Comparison of ENCODE assay signal across 12 cellular contexts in genomic region chr20:37343994-37344355, GRCh38. TPM values are rescaled to one million over a fixed set of nuclear protein-coding genes. Genes with fewer than 3 reads are reported as not detected.
DNase-seq lines count a peak whose midpoint lies in the region; ATAC-seq, FAIRE-seq and TF ChIP-seq lines count a peak whose summit lies in the region.
"Had no signal": no experiment of that assay in that cellular context is flagged by ENCODE, and none has a peak within 500 bp of the region (broad histone marks: within the 10 kb centered on the region; RNA-seq: fewer than 3 reads in every experiment).

No MANE protein-coding gene starts in this region.

- H3K79me2 ChIP-seq in K562 (ENCODE audit: control insufficient read depth, insufficient read depth, low read length) = no peaks in the 10 kb centered on the region

- H4K20me1 ChIP-seq in K562 (replicated peaks; ENCODE audit: control insufficient read depth, insufficient read depth, low read length) = no peaks in the 10 kb centered on the region

- H3K4me1 Mint-ChIP-seq in activated CD8-positive, alpha-beta T cell treated with anti-CD3 and anti-CD28 coated beads, Interleukin-2, amount 10 ng/mL, durations not matched to agents 7 days and 5 days (ENCODE audit: low read depth) = peaks cover 36% of the 10 kb centered on the region
- peaks cover 21% of the 10 kb centered on the region for H3K4me1 Mint-ChIP-seq in activated CD8-positive, alpha-beta T cell treated with anti-CD3 and anti-CD28 coated beads for 36 hours (ENCODE audit: low read depth)
- peaks cover 51% of the 10 kb centered on the region for H3K4me1 Mint-ChIP-seq in type B pancreatic cell (ENCODE audit: unreplicated experiment)

- H3K27ac ChIP-seq in K562 (ENCODE audit: extremely low read depth, low read depth, low read length) (no peak overlapping the region), adrenal gland (no peak overlapping the region)

- H3K4me1 ChIP-seq in K562 (replicated peaks in 1 of 2; ENCODE audit: control insufficient read depth in 2 of 2, insufficient read depth in 2 of 2, low read length in 2 of 2) = peaks cover 2 to 20% of the 10 kb centered on the region in 2 experiments; a peak in 3 of 5 replicates
- peaks cover 55% of the 10 kb centered on the region for H3K4me1 ChIP-seq in mucosa of stomach (ENCODE audit: control insufficient read depth, insufficient read depth, low read length)
- peaks cover 0 to 28% of the 10 kb centered on the region in 2 donors for H3K4me1 ChIP-seq in adrenal gland (replicated peaks in 1 of 2)

- TF ChIP-seq CTCF in activated CD8-positive, alpha-beta T cell treated with anti-CD3 and anti-CD28 coated beads for 36 hours (IDR thresholded peaks at IDR 0.05) = no peak
- TF ChIP-seq CTCF in K562 (IDR thresholded peaks at IDR 0.05 in 2 of 3, conservative IDR thresholded peaks at IDR 0.05 in 1 of 3; ENCODE audit: insufficient read depth in 2 of 3, low read depth in 1 of 3, low read length in 3 of 3) (no peak), type B pancreatic cell (conservative IDR thresholded peaks at IDR 0.05) (no peak), adrenal gland (IDR thresholded peaks at IDR 0.05) (no peak)

- H3K9me1 ChIP-seq in K562 (ENCODE audit: control insufficient read depth, insufficient read depth, low read length) = no peaks in the 10 kb centered on the region

- no TSS peak for BruUV-seq in K562 (replicated peaks; lab: Mats Ljungman, UMichigan)

- no peak overlapping the region for H3K4me3 Mint-ChIP-seq in activated CD8-positive, alpha-beta T cell treated with anti-CD3 and anti-CD28 coated beads, Interleukin-2, amount 10 ng/mL, durations not matched to agents 7 days and 5 days
- no peak overlapping the region for H3K4me3 Mint-ChIP-seq in activated CD8-positive, alpha-beta T cell treated with anti-CD3 and anti-CD28 coated beads for 36 hours
- peak overlapping the region; percentile 86 for H3K4me3 Mint-ChIP-seq in type B pancreatic cell
- H3K4me3 Mint-ChIP-seq: stimulated activated naive CD8-positive, alpha-beta T cell treated with anti-CD3 and anti-CD28 coated beads, Interleukin-15, Interleukin-2, amounts not matched to agents 100 ng/mL and 50 ng/mL, for 24 hours had no signal

- FAIRE-seq in K562 (lab: Jason Lieb, UNC) = peak; percentile 57

- no peaks in the 10 kb centered on the region for H3K36me3 Mint-ChIP-seq in activated CD8-positive, alpha-beta T cell treated with anti-CD3 and anti-CD28 coated beads, Interleukin-2, amount 10 ng/mL, durations not matched to agents 7 days and 5 days (ENCODE audit: low read depth)
- H3K36me3 Mint-ChIP-seq in activated CD8-positive, alpha-beta T cell treated with anti-CD3 and anti-CD28 coated beads for 36 hours (ENCODE audit: low read depth) = no peaks in the 10 kb centered on the region
- peaks cover 8% of the 10 kb centered on the region for H3K36me3 Mint-ChIP-seq in type B pancreatic cell
- H3K36me3 Mint-ChIP-seq: activated naive CD4-positive, alpha-beta T cell treated with anti-CD3 and anti-CD28 coated beads, Interleukin-2, amount 50 U/mL, for 72 hours had no signal

- H3K27ac Mint-ChIP-seq in activated CD8-positive, alpha-beta T cell treated with anti-CD3 and anti-CD28 coated beads, Interleukin-2, amount 10 ng/mL, durations not matched to agents 7 days and 5 days = peak overlapping the region; percentile 72
- H3K27ac Mint-ChIP-seq in activated CD8-positive, alpha-beta T cell treated with anti-CD3 and anti-CD28 coated beads for 36 hours = no peak overlapping the region
- peak overlapping the region; percentile 92 for H3K27ac Mint-ChIP-seq in type B pancreatic cell
- H3K27ac Mint-ChIP-seq: activated naive CD4-positive, alpha-beta T cell treated with anti-CD3 and anti-CD28 coated beads, Interleukin-2, amount 50 U/mL, for 72 hours; stimulated activated naive CD8-positive, alpha-beta T cell treated with anti-CD3 and anti-CD28 coated beads, Interleukin-15, Interleukin-2, amounts not matched to agents 100 ng/mL and 50 ng/mL, for 24 hours had no signal

- H3K9me3 ChIP-seq in K562 (replicated peaks; ENCODE audit: control insufficient read depth, insufficient read depth, low read depth, low read length) = no peaks in the 10 kb centered on the region
- H3K9me3 ChIP-seq in mucosa of stomach (ENCODE audit: control insufficient read depth, low read length) = no peaks in the 10 kb centered on the region
- no peaks in the 10 kb centered on the region for H3K9me3 ChIP-seq in adrenal gland (replicated peaks in 1 of 3)
- no peaks in the 10 kb centered on the region for H3K9me3 ChIP-seq in MG63

- no peaks in the 10 kb centered on the region for H3K27me3 Mint-ChIP-seq in activated CD8-positive, alpha-beta T cell treated with anti-CD3 and anti-CD28 coated beads, Interleukin-2, amount 10 ng/mL, durations not matched to agents 7 days and 5 days (ENCODE audit: low read depth)
- no peaks in the 10 kb centered on the region for H3K27me3 Mint-ChIP-seq in activated CD8-positive, alpha-beta T cell treated with anti-CD3 and anti-CD28 coated beads for 36 hours
- no peaks in the 10 kb centered on the region for H3K27me3 Mint-ChIP-seq in type B pancreatic cell
- H3K27me3 Mint-ChIP-seq: stimulated activated naive CD8-positive, alpha-beta T cell treated with anti-CD3 and anti-CD28 coated beads, Interleukin-15, Interleukin-2, amounts not matched to agents 100 ng/mL and 50 ng/mL, for 24 hours had no signal

- TF ChIP-seq EP300 in K562 (IDR thresholded peaks at IDR 0.05; ENCODE audit: low read length) = no peak

- in situ Hi-C loops in K562 (cut with MboI) = no loop called here

- TF ChIP-seq POLR2A in K562 (conservative IDR thresholded peaks at IDR 0.05) (no peak), adrenal gland (IDR thresholded peaks at IDR 0.05) (no peak)

- H3K9ac ChIP-seq in K562 (ENCODE audit: insufficient read depth in 1 of 2, low read depth in 2 of 2, low read length in 2 of 2) (no peak overlapping the region; a peak in 1 of 4 replicates), mucosa of stomach (ENCODE audit: low read length) (peak overlapping the region; percentile 93)

- intact Hi-C loops in activated CD8-positive, alpha-beta T cell treated with anti-CD3 and anti-CD28 coated beads for 36 hours (cut with micrococcal nuclease) = no loop called here
- intact Hi-C loops in K562 (cut with micrococcal nuclease) = no loop called here
- intact Hi-C loops in adrenal gland (cut with DNase I) = no loop called here

- TF ChIP-seq RAD21 in K562 (CRISPR knock-in tag; conservative IDR thresholded peaks at IDR 0.05 in 1 of 2, IDR thresholded peaks at IDR 0.05 in 1 of 2) = no peak

- no peaks in the 10 kb centered on the region for H3K9me3 Mint-ChIP-seq in activated CD8-positive, alpha-beta T cell treated with anti-CD3 and anti-CD28 coated beads, Interleukin-2, amount 10 ng/mL, durations not matched to agents 7 days and 5 days (ENCODE audit: insufficient read depth)
- H3K9me3 Mint-ChIP-seq in activated CD8-positive, alpha-beta T cell treated with anti-CD3 and anti-CD28 coated beads for 36 hours = no peaks in the 10 kb centered on the region
- no peaks in the 10 kb centered on the region for H3K9me3 Mint-ChIP-seq in type B pancreatic cell
- H3K9me3 Mint-ChIP-seq: activated naive CD4-positive, alpha-beta T cell treated with anti-CD3 and anti-CD28 coated beads, Interleukin-2, amount 50 U/mL, for 72 hours; stimulated activated naive CD8-positive, alpha-beta T cell treated with anti-CD3 and anti-CD28 coated beads, Interleukin-15, Interleukin-2, amounts not matched to agents 100 ng/mL and 50 ng/mL, for 24 hours had no signal

- WGBS in K562 (ENCODE audit: insufficient coverage, low coverage, missing lambda C conversion rate) = 27% methylated on average over 4 of the region's 4 CpGs
- WGBS in adrenal gland, 4 donors = 89 to 94% (median 93%) methylated on average over 4 of the region's 4 CpGs

- ATAC-seq in activated CD8-positive, alpha-beta T cell treated with anti-CD3 and anti-CD28 coated beads, Interleukin-2, amount 10 ng/mL, durations not matched to agents 7 days and 5 days = no peak
- no peak for ATAC-seq in activated CD8-positive, alpha-beta T cell treated with anti-CD3 and anti-CD28 coated beads for 36 hours
- no peak for ATAC-seq in K562
- ATAC-seq: activated naive CD4-positive, alpha-beta T cell treated with anti-CD3 and anti-CD28 coated beads, Interleukin-2, amount 50 U/mL, for 72 hours had no signal

- no peak overlapping the region for H3K4me3 ChIP-seq in K562
- H3K4me3 ChIP-seq in mucosa of stomach (ENCODE audit: low read length) = peak overlapping the region; percentile 45
- H3K4me3 ChIP-seq in adrenal gland = no peak overlapping the region
- H3K4me3 ChIP-seq in MG63 = no peak overlapping the region

- H3K27me3 ChIP-seq in K562 (ENCODE audit: control insufficient read depth in 2 of 2, insufficient read depth in 2 of 2, low read length in 2 of 2) (no peaks in the 10 kb centered on the region), mucosa of stomach (ENCODE audit: control insufficient read depth, insufficient read depth, low read length) (no peaks in the 10 kb centered on the region), adrenal gland (no peaks in the 10 kb centered on the region), MG63 (no peaks in the 10 kb centered on the region)

- H3K36me3 ChIP-seq in K562 (ENCODE audit: control insufficient read depth, insufficient read depth, low read length) = no peaks in the 10 kb centered on the region
- peaks cover 7% of the 10 kb centered on the region for H3K36me3 ChIP-seq in mucosa of stomach (ENCODE audit: control insufficient read depth, insufficient read depth, low read length)
- H3K36me3 ChIP-seq in adrenal gland (replicated peaks in 1 of 2) = no peaks in the 10 kb centered on the region
- H3K36me3 ChIP-seq in MG63 = peaks cover 14% of the 10 kb centered on the region

- H2AFZ ChIP-seq in K562 (ENCODE audit: low read depth, low read length) = peak overlapping the region; percentile 59; the same call in 1 of the 2 replicates

- H3K4me2 ChIP-seq in K562 (ENCODE audit: insufficient read depth, low read length) = no peak overlapping the region

- POLR2A ChIA-PET in activated CD8-positive, alpha-beta T cell treated with anti-CD3 and anti-CD28 coated beads, Interleukin-2, amount 10 ng/mL, durations not matched to agents 7 days and 5 days (lab: Charles Lee) = interaction anchor here (1.0 to 1.1 kb wide), 2 partner anchors 54 to 165 kb away, joined by 3 to 4 read pairs; partner anchors contain the start of genes MANBAL, MROH8 and RPN2
- POLR2A ChIA-PET in activated CD8-positive, alpha-beta T cell treated with anti-CD3 and anti-CD28 coated beads for 36 hours (lab: Charles Lee) = interaction anchor here (1.5 kb wide), 1 partner anchor 55 kb away, joined by 7 read pairs; the partner anchor contains the start of gene MANBAL
- POLR2A ChIA-PET in K562 (lab: Yijun Ruan, JAX) = interaction anchor here (0.6 to 1.2 kb wide), 8 partner anchors 8 to 62 kb away, joined by 3 to 5 read pairs (median 3); no protein-coding TSS in a partner anchor

- CTCF ChIA-PET in activated CD8-positive, alpha-beta T cell treated with anti-CD3 and anti-CD28 coated beads, Interleukin-2, amount 10 ng/mL, durations not matched to agents 7 days and 5 days (lab: Charles Lee) = interaction anchor here (1.0 to 2.0 kb wide), 3 partner anchors 12 to 67 kb away, joined by 4 to 8 read pairs (median 5); partner anchors contain the start of gene MANBAL
- CTCF ChIA-PET in activated CD8-positive, alpha-beta T cell treated with anti-CD3 and anti-CD28 coated beads for 36 hours (lab: Charles Lee) = interaction anchor here (1.1 to 1.6 kb wide), 2 partner anchors 41 to 152 kb away, joined by 3 read pairs; no protein-coding TSS in a partner anchor
- CTCF ChIA-PET in K562 (lab: Yijun Ruan, JAX; ENCODE audit: low intra/inter-chr PET ratio) = no interaction called here

- no peak for DNase-seq in activated CD8-positive, alpha-beta T cell treated with anti-CD3 and anti-CD28 coated beads, Interleukin-2, amount 10 ng/mL, durations not matched to agents 7 days and 5 days
- DNase-seq in activated CD8-positive, alpha-beta T cell treated with anti-CD3 and anti-CD28 coated beads for 36 hours = no peak
- DNase-seq in K562 (ENCODE audit: extremely low read depth in 1 of 4, low spot score in 3 of 4) (no peak), type B pancreatic cell (ENCODE audit: extremely low spot score, unreplicated experiment) (no peak), activated gamma-delta T cell (lab: John Stamatoyannopoulos, UW) (no peak), adrenal gland (no peak), MG63 (no peak)
- DNase-seq: DMS153, NCI-H226 had no signal

RNA-seq across cellular contexts. Expression of gene SRC, which starts 2.0 kb away (rescaled TPM):
- total RNA-seq in activated CD8-positive, alpha-beta T cell treated with anti-CD3 and anti-CD28 coated beads, Interleukin-2, amount 10 ng/mL, durations not matched to agents 7 days and 5 days = 1 to 10 TPM; 3.2 to 6.5 TPM
- 1 to 10 TPM in 1 of 2 experiments, under 1 TPM in 1; 0.88 to 2.4 TPM for total RNA-seq in activated CD8-positive, alpha-beta T cell treated with anti-CD3 and anti-CD28 coated beads for 36 hours
- total RNA-seq in K562 (2011; cell fraction: chromatin; rRNA removed; ENCODE audit: low replicate concordance) = 23.1 and 61.0 TPM in 2 replicates
- 26.7 and 29.4 TPM in 2 replicates for total RNA-seq in K562 (2011; cell fraction: nucleolus; rRNA removed)
- 20.5 and 28.9 TPM in 2 replicates for total RNA-seq in K562 (2011; cell fraction: nucleoplasm; rRNA removed)
- total RNA-seq in K562 (2014; rRNA removed) (2.0 and 4.7 TPM in 2 replicates), K562 (2014; rRNA removed; fragmentation: Illumina TruSeq; extraction: Trizol) (1.4 and 1.9 TPM in 2 replicates), K562 (2015; rRNA removed; fragmentation: Illumina TruSeq; extraction: Trizol) (2.9 and 3.1 TPM in 2 replicates), K562 (2021) (7.0 and 7.7 TPM in 2 replicates), type B pancreatic cell (ENCODE audit: low replicate concordance) (56.0 and 70.3 TPM in 2 replicates), adrenal gland (10 to 100 TPM; 40.1 to 83.0 (median 58.5) TPM)
- polyA plus RNA-seq in K562 (2011; rRNA removed) (8.0 and 8.5 TPM in 2 replicates), K562 (2014; fragmentation: Illumina TruSeq; extraction: Trizol) (5.4 and 8.3 TPM in 2 replicates), K562 (2014; fragmentation: Nextera tagmentation; extraction: Ambion mirVana) (under 1 TPM; 0.06 to 0.14 TPM), K562 (2014; rRNA removed) (4.8 and 5.2 TPM in 2 replicates), adrenal gland (10 to 100 TPM; 45.6 to 68.6 (median 49.0) TPM)
- polyA plus RNA-seq in K562 (2011; cell fraction: cytosol; rRNA removed) = 6.8 and 11.9 TPM in 2 replicates
- 45.7 and 78.2 TPM in 2 replicates for polyA plus RNA-seq in K562 (2011; cell fraction: nucleus; rRNA removed)
- polyA plus RNA-seq in K562 (2012) = 4.7 and 5.8 TPM in 2 replicates
- 5.2 and 16.3 TPM in 2 replicates for polyA minus RNA-seq in K562 (2011; rRNA and poly(A)+ RNA removed)
- 4.0 and 10.0 TPM in 2 replicates for polyA minus RNA-seq in K562 (2011; cell fraction: cytosol; rRNA and poly(A)+ RNA removed)
- 12.3 and 15.8 TPM in 2 replicates for polyA minus RNA-seq in K562 (2011; cell fraction: nucleus; rRNA and poly(A)+ RNA removed)
- 25.4 and 33.0 TPM in 2 replicates for total RNA-seq in MG63 (2014; rRNA removed; shearing (Covaris generic); ENCODE audit: low replicate concordance)

RNA-seq across cellular contexts. Expression of gene MANBAL, which starts 54.5 kb away (rescaled TPM):
- 10 to 100 TPM; 10.1 to 10.9 TPM for total RNA-seq in activated CD8-positive, alpha-beta T cell treated with anti-CD3 and anti-CD28 coated beads, Interleukin-2, amount 10 ng/mL, durations not matched to agents 7 days and 5 days
- 10 to 100 TPM; 11.1 to 12.1 TPM for total RNA-seq in activated CD8-positive, alpha-beta T cell treated with anti-CD3 and anti-CD28 coated beads for 36 hours
- total RNA-seq in K562 (2011; cell fraction: chromatin; rRNA removed; ENCODE audit: low replicate concordance) = 19.6 and 33.3 TPM in 2 replicates
- total RNA-seq in K562 (2011; cell fraction: nucleolus; rRNA removed) = 23.8 and 26.2 TPM in 2 replicates
- total RNA-seq in K562 (2011; cell fraction: nucleoplasm; rRNA removed) = 29.3 and 40.0 TPM in 2 replicates
- total RNA-seq in K562 (2014; rRNA removed) (9.2 and 15.5 TPM in 2 replicates), K562 (2014; rRNA removed; fragmentation: Illumina TruSeq; extraction: Trizol) (10.4 and 12.3 TPM in 2 replicates), K562 (2015; rRNA removed; fragmentation: Illumina TruSeq; extraction: Trizol) (14.1 and 16.3 TPM in 2 replicates), K562 (2021) (15.3 and 16.7 TPM in 2 replicates), type B pancreatic cell (ENCODE audit: low replicate concordance) (35.5 and 40.4 TPM in 2 replicates), adrenal gland (100 to 1,000 TPM in 1 of 8 donors, 10 to 100 TPM in 7; 13.9 to 364 (median 54.8) TPM)
- polyA plus RNA-seq in K562 (2011; rRNA removed) (30.0 and 35.0 TPM in 2 replicates), K562 (2014; fragmentation: Illumina TruSeq; extraction: Trizol) (27.9 and 31.6 TPM in 2 replicates), K562 (2014; fragmentation: Nextera tagmentation; extraction: Ambion mirVana) (10 to 100 TPM; 17.4 to 17.8 TPM), K562 (2014; rRNA removed) (24.8 and 25.3 TPM in 2 replicates), adrenal gland (100 to 1,000 TPM in 1 of 3 donors, 10 to 100 TPM in 2; 53.7 to 101 (median 67.3) TPM)
- polyA plus RNA-seq in K562 (2011; cell fraction: cytosol; rRNA removed) = 55.8 and 75.0 TPM in 2 replicates
- 31.7 and 40.3 TPM in 2 replicates for polyA plus RNA-seq in K562 (2011; cell fraction: nucleus; rRNA removed)
- 20.9 and 26.2 TPM in 2 replicates for polyA plus RNA-seq in K562 (2012)
- 11.3 and 13.7 TPM in 2 replicates for polyA minus RNA-seq in K562 (2011; rRNA and poly(A)+ RNA removed)
- 8.8 and 12.4 TPM in 2 replicates for polyA minus RNA-seq in K562 (2011; cell fraction: cytosol; rRNA and poly(A)+ RNA removed)
- polyA minus RNA-seq in K562 (2011; cell fraction: nucleus; rRNA and poly(A)+ RNA removed) = 4.8 and 6.2 TPM in 2 replicates
- total RNA-seq in MG63 (2014; rRNA removed; shearing (Covaris generic); ENCODE audit: low replicate concordance) = 72.7 and 107 TPM in 2 replicates
